In the genomic region with DNA sequence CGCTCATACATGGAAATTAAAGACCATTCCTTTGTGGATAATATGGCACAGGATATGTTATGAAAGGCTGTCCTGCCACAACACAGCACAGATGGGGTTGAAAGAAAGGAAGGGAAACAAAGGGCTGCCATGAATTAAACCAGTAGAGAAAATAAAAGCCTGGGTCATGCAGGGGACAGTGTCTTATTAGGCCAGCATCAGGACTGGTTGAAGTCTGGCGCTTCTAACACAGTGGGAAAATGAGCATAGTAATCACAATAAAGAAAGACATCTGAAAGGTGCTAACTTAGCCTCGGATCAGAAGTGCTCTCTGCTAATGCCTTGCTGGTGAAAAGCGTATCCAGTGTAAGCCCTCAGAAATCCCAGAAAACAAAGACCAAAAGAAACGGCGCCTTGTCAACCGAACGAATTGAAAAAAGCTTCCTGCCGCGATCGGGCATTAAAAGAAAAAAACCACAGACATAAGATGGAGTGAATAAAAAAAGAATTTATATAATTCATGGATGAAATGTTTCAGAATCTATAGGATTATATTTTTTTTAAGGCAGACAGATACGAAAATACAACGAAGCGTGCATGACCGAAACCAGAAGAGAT, we compare ENCODE assay signal across 10 cellular contexts. TPM values are rescaled to one million over a fixed set of nuclear protein-coding genes. Genes with fewer than 3 reads are reported as not detected.
DNase-seq lines count a peak whose midpoint lies in the region; ATAC-seq, FAIRE-seq and TF ChIP-seq lines count a peak whose summit lies in the region.
"Had no signal": no experiment of that assay in that cellular context is flagged by ENCODE, and none has a peak within 500 bp of the region (broad histone marks: within the 10 kb centered on the region; RNA-seq: fewer than 3 reads in every experiment).

No MANE protein-coding gene starts in this region.

- ATAC-seq in HepG2 (no peak), right lobe of liver (no peak), HG02970 (IDR thresholded peaks at IDR 0.05; ENCODE audit: low FRiP score, unreplicated experiment) (no peak)

- FAIRE-seq in HepG2 (lab: Jason Lieb, UNC) = no peak
- FAIRE-seq: H1 had no signal

- TF ChIP-seq RAD21 in HepG2 (CRISPR knock-in tag; IDR thresholded peaks at IDR 0.05) = no peak

- H3K9me3 ChIP-seq in HepG2 (ENCODE audit: low read length) = peaks cover 10% of the 10 kb centered on the region; the same call in 1 of the 2 replicates
- H3K9me3 ChIP-seq in right lobe of liver = no peaks in the 10 kb centered on the region

- no peak overlapping the region for H2AFZ ChIP-seq in HepG2 (ENCODE audit: low read length)

- intact Hi-C loops in HepG2 (cut with micrococcal nuclease; ENCODE audit: unreplicated experiment) (no loop called here), right lobe of liver (cut with DNase I) (no loop called here)

- no peak for TF ChIP-seq EP300 in HepG2 (IDR thresholded peaks at IDR 0.05; ENCODE audit: low read depth in 2 of 2, low read length in 2 of 2)
- TF ChIP-seq EP300 in HepG2 (CRISPR knock-in tag; IDR thresholded peaks at IDR 0.05; ENCODE audit: borderline replicate concordance) = no peak

- H3K4me3 ChIP-seq in HepG2 (replicated peaks in 1 of 3; ENCODE audit: insufficient read depth in 1 of 3, low read depth in 2 of 3, low read length in 3 of 3) (peak overlapping the region in 1 of 3 experiments; percentile 65; a peak in 1 of 6 replicates), right lobe of liver (no peak overlapping the region), fibroblast of villous mesenchyme (ENCODE audit: low read depth, low read length) (peak overlapping the region; percentile 98), urinary bladder (ENCODE audit: low read depth, low read length) (peak overlapping the region; percentile 21)

- DNase-seq in HepG2 (ENCODE audit: low spot score) (no peak), right lobe of liver (no peak), RPMI7951 (ENCODE audit: low read depth) (peak; percentile 19), fibroblast of villous mesenchyme (ENCODE audit: low read depth) (no peak), GM10266 (ENCODE audit: extremely low spot score) (no peak)
- DNase-seq in stimulated activated CD8-positive, alpha-beta memory T cell treated with anti-CD3 and anti-CD28 coated beads, Interleukin-4, amount 100 ng/mL, for 48 hours = no peak
- DNase-seq: NCI-H1105 treated with DMSO at 0.1 percent for 48 hours had no signal

- WGBS in HepG2 (ENCODE audit: low lambda C conversion rate) = 72% methylated on average over 15 of the region's 15 CpGs
- 73% methylated on average over 15 of the region's 15 CpGs for WGBS in right lobe of liver (ENCODE audit: insufficient coverage, low coverage, low lambda C conversion rate, missing lambda C conversion rate)
- WGBS in urinary bladder = 76% methylated on average over 15 of the region's 15 CpGs

- POLR2A ChIA-PET in HepG2 (lab: Yijun Ruan, JAX) = no interaction called here

- 0 out of 2 replicates have a peak, but pooled peaks cover 6% of the 10 kb centered on the region for H3K4me1 ChIP-seq in HepG2 (ENCODE audit: insufficient read depth, low read length)
- no peaks in the 10 kb centered on the region for H3K4me1 ChIP-seq in right lobe of liver
- H3K4me1 ChIP-seq in urinary bladder (ENCODE audit: insufficient read depth) = no peaks in the 10 kb centered on the region

- H3K27me3 ChIP-seq in HepG2 (ENCODE audit: control insufficient read depth in 1 of 2, insufficient read depth in 2 of 2, low read length in 2 of 2) = no peaks in the 10 kb centered on the region; a peak in 1 of 5 replicates
- H3K27me3 ChIP-seq in right lobe of liver = no peaks in the 10 kb centered on the region

- peaks cover 14% of the 10 kb centered on the region for H3K79me2 ChIP-seq in HepG2 (ENCODE audit: insufficient read depth, low read length)

- H3K27ac ChIP-seq in HepG2 (ENCODE audit: extremely low read length, insufficient read depth, low read length) (no peak overlapping the region), right lobe of liver (no peak overlapping the region), urinary bladder (ENCODE audit: low read depth) (no peak overlapping the region)

- BruUV-seq in HepG2 (replicated peaks; lab: Mats Ljungman, UMichigan) = no TSS peak

- H3K36me3 ChIP-seq in HepG2 (replicated peaks in 1 of 2; ENCODE audit: control insufficient read depth in 1 of 2, insufficient read depth in 2 of 2, low read length in 2 of 2) (no peaks in the 10 kb centered on the region), right lobe of liver (no peaks in the 10 kb centered on the region), urinary bladder (ENCODE audit: insufficient read depth) (no peaks in the 10 kb centered on the region)

- TF ChIP-seq CTCF in HepG2 (CRISPR knock-in tag; IDR thresholded peaks at IDR 0.05) (no peak), right lobe of liver (IDR thresholded peaks at IDR 0.05) (no peak), fibroblast of villous mesenchyme (IDR thresholded peaks at IDR 0.05; ENCODE audit: insufficient read depth, low read depth, low read length) (no peak), GM10266 (IDR thresholded peaks at IDR 0.05; ENCODE audit: control insufficient read depth, insufficient read depth, low read depth, missing control alignments) (no peak)

- TF ChIP-seq POLR2A in HepG2 (IDR thresholded peaks at IDR 0.05; ENCODE audit: insufficient read depth in 1 of 2, low read depth in 2 of 2, low read length in 2 of 2) (no peak), right lobe of liver (IDR thresholded peaks at IDR 0.05) (no peak)

- H4K20me1 ChIP-seq in HepG2 (ENCODE audit: insufficient read depth, low read length) = 0 out of 2 replicates have a peak, but pooled peaks cover 5% of the 10 kb centered on the region

- H3K9ac ChIP-seq in HepG2 (ENCODE audit: insufficient read depth, low read depth, low read length) = no peak overlapping the region

- CTCF ChIA-PET in HepG2 (lab: Yijun Ruan, JAX; ENCODE audit: low intra/inter-chr PET ratio, low total read pairs) = no interaction called here

- H3K4me2 ChIP-seq in HepG2 (ENCODE audit: low read depth, low read length) = no peak overlapping the region

- in situ Hi-C loops in HepG2 (cut with HindIII; ENCODE audit: extremely low pct_ligation_motif_present, low pct_unique_long_range_greater_than_20kb) = loop anchor here (10.0 kb wide), 1 partner anchor 60 kb away; no protein-coding TSS in a partner anchor

TF ChIP-seq in HepG2, 621 proteins besides CTCF, POLR2A, EP300 and RAD21:
- peak; percentile 97 for TF ChIP-seq PRPF4 (IDR thresholded peaks at IDR 0.05; ENCODE audit: low read depth, low read length, poor library complexity, severe bottlenecking)
- TF ChIP-seq TGIF2 (CRISPR knock-in tag; IDR thresholded peaks at IDR 0.05) = no peak

RNA-seq across cellular contexts. Expression of gene MKRN3, which starts 0.6 kb away (rescaled TPM):
- total RNA-seq in HepG2 (2016; rRNA removed; fragmentation: Illumina TruSeq; extraction: Trizol) (4.6 and 5.2 TPM in 2 replicates), right lobe of liver (under 1 TPM in 2 of 6 experiments, not detected in 4; 0.24 to 0.44 TPM), fibroblast of villous mesenchyme (0.86 and 0.97 TPM in 2 replicates), urinary bladder (0.95 TPM)
- 0.51 and 0.71 TPM in 2 replicates for total RNA-seq in HepG2 (2016; cell fraction: cytosol; rRNA removed; fragmentation: Illumina TruSeq; extraction: Trizol; ENCODE audit: low read depth)
- total RNA-seq in HepG2 (2016; cell fraction: insoluble cytoplasmic fraction; rRNA removed; fragmentation: Illumina TruSeq; extraction: Trizol) = 4.3 and 5.4 TPM in 2 replicates
- 2.0 and 2.5 TPM in 2 replicates for total RNA-seq in HepG2 (2016; cell fraction: membrane; rRNA removed; fragmentation: Illumina TruSeq; extraction: Trizol)
- total RNA-seq in HepG2 (2016; cell fraction: nucleus; rRNA removed; fragmentation: Illumina TruSeq; extraction: Trizol) = 10.1 and 10.2 TPM in 2 replicates
- polyA plus RNA-seq in HepG2 (2011; rRNA removed) (2.1 and 2.4 TPM in 2 replicates), urinary bladder (0.32 TPM)
- 1.7 and 1.8 TPM in 2 replicates for polyA plus RNA-seq in HepG2 (2011; cell fraction: cytosol; rRNA removed)
- 4.1 and 5.0 TPM in 2 replicates for polyA plus RNA-seq in HepG2 (2011; cell fraction: nucleus; rRNA removed)
- 2.0 and 2.6 TPM in 2 replicates for polyA plus RNA-seq in HepG2 (2012)
- 0.60 and 0.65 TPM in 2 replicates for polyA plus RNA-seq in HepG2 (2016; cell fraction: cytosol; fragmentation: Illumina TruSeq; extraction: Trizol; ENCODE audit: low read depth)
- polyA plus RNA-seq in HepG2 (2016; cell fraction: insoluble cytoplasmic fraction; fragmentation: Illumina TruSeq; extraction: Trizol; ENCODE audit: low read depth) = 2.0 TPM in 2 replicates
- polyA plus RNA-seq in HepG2 (2016; cell fraction: membrane; fragmentation: Illumina TruSeq; extraction: Trizol; ENCODE audit: low read depth) = 1.4 and 1.9 TPM in 2 replicates
- 5.1 and 5.8 TPM in 2 replicates for polyA plus RNA-seq in HepG2 (2016; cell fraction: nucleus; fragmentation: Illumina TruSeq; extraction: Trizol; ENCODE audit: insufficient read depth, low read depth)
- polyA minus RNA-seq in HepG2 (2011; rRNA and poly(A)+ RNA removed; ENCODE audit: low replicate concordance) = 6.2 and 6.7 TPM in 2 replicates
- 1.9 and 2.3 TPM in 2 replicates for polyA minus RNA-seq in HepG2 (2011; cell fraction: cytosol; rRNA and poly(A)+ RNA removed)
- polyA minus RNA-seq in HepG2 (2011; cell fraction: nucleus; rRNA and poly(A)+ RNA removed) = 14.5 and 16.4 TPM in 2 replicates
- total RNA-seq in RPMI7951 (2014; rRNA removed; shearing (Covaris generic)) = 3.5 and 3.6 TPM in 2 replicates
- total RNA-seq: H1 had no signal
- polyA plus RNA-seq: H1 had no signal

Comparison
In these comparisons a context has a peak if more than half of its experiments do, and no peak if none do; other contexts are left out.
1. H3K4me3 ChIP-seq: peak in fibroblast of villous mesenchyme (single experiment) and urinary bladder (single experiment); none in right lobe of liver (0 of 3).